Comparison of ENCODE assay signal across 10 cellular contexts in genomic region chr7:57868771-57869483, GRCh38.
DNase-seq lines count a peak whose midpoint lies in the region; ATAC-seq and TF ChIP-seq lines count a peak whose summit lies in the region.
"Had no signal": no experiment of that assay in that cellular context is flagged by ENCODE, and none has a peak within 500 bp of the region (broad histone marks: within the 10 kb centered on the region; RNA-seq: fewer than 3 reads in every experiment).

No MANE protein-coding gene starts in this region.

- no peak overlapping the region for H3K27ac Mint-ChIP-seq in glutamatergic neuron (ENCODE audit: unreplicated experiment)
- H3K27ac Mint-ChIP-seq: H9 had no signal

- H3K9ac ChIP-seq in skeletal muscle tissue (ENCODE audit: low read depth in 1 of 3, low read length in 3 of 3) = no peak overlapping the region

- H3K27ac ChIP-seq in skeletal muscle tissue (ENCODE audit: low read depth, low read length) = no peak overlapping the region

- peak overlapping the region in 2 of 3 donors; percentile 14 to 22 for H3K4me3 ChIP-seq in skeletal muscle tissue (ENCODE audit: low read length in 3 of 3)

- no peaks in the 10 kb centered on the region for H3K9me3 ChIP-seq in skeletal muscle tissue (ENCODE audit: control insufficient read depth in 3 of 3, low read length in 3 of 3)

- intact Hi-C loops in left cardiac atrium (cut with DNase I) = no loop called here

- H3K27me3 ChIP-seq in skeletal muscle tissue (ENCODE audit: control insufficient read depth in 3 of 3, insufficient read depth in 3 of 3, low read length in 3 of 3) = peaks cover 3 to 13% (median 6%) of the 10 kb centered on the region in 3 donors

- no peaks in the 10 kb centered on the region for H3K4me1 ChIP-seq in skeletal muscle tissue (ENCODE audit: control insufficient read depth in 3 of 3, insufficient read depth in 3 of 3, low read length in 3 of 3)

- no peak overlapping the region for H3K4me3 Mint-ChIP-seq in glutamatergic neuron (ENCODE audit: unreplicated experiment)
- H3K4me3 Mint-ChIP-seq: H9 had no signal

- no peaks in the 10 kb centered on the region for H3K4me1 Mint-ChIP-seq in glutamatergic neuron (ENCODE audit: low read depth, unreplicated experiment)
- H3K4me1 Mint-ChIP-seq: H9 had no signal

- no peak for TF ChIP-seq CTCF in glutamatergic neuron (IDR thresholded peaks at IDR 0.05; ENCODE audit: partially characterized antibody, unreplicated experiment)

- no peaks in the 10 kb centered on the region for H3K27me3 Mint-ChIP-seq in glutamatergic neuron (ENCODE audit: unreplicated experiment)

- ATAC-seq in left cardiac atrium = peak in 1 of 2 donors; percentile 33

- no peaks in the 10 kb centered on the region for H3K36me3 Mint-ChIP-seq in glutamatergic neuron (ENCODE audit: unreplicated experiment)

- H3K9me3 Mint-ChIP-seq in glutamatergic neuron (ENCODE audit: unreplicated experiment) = peaks cover 12% of the 10 kb centered on the region

- H3K36me3 ChIP-seq in skeletal muscle tissue (ENCODE audit: control insufficient read depth in 3 of 3, insufficient read depth in 3 of 3, low read length in 3 of 3) = no peaks in the 10 kb centered on the region

- DNase-seq in NCI-H146 (lab: John Stamatoyannopoulos, UW) = peak; percentile 2
- DNase-seq in NCI-H146 treated with DMSO at 0.1 percent for 48 hours (lab: John Stamatoyannopoulos, UW; ENCODE audit: unreplicated experiment) = no peak
- peak; percentile 2 for DNase-seq in NCI-H69 (lab: John Stamatoyannopoulos, UW)
- peak; percentile 20 for DNase-seq in left cardiac atrium
- DNase-seq in glutamatergic neuron = no peak
- DNase-seq in HT-29 (ENCODE audit: low spot score) = no peak
- DNase-seq in putamen (ENCODE audit: low spot score) = no peak
- DNase-seq: H9, NCI-H1048 had no signal

Comparison
In these comparisons a context has a peak if more than half of its experiments do, and no peak if none do; other contexts are left out.
1. DNase-seq: peak in NCI-H146 (single experiment), NCI-H69 (single experiment) and left cardiac atrium (single experiment); none in NCI-H146 treated with DMSO at 0.1 percent for 48 hours (single experiment), glutamatergic neuron (single experiment), HT-29 (single experiment) and putamen (single experiment).